8 cellular contexts compared by ENCODE assay signal in genomic region chr17:28841901-28842281, GRCh38. TPM values are rescaled to one million over a fixed set of nuclear protein-coding genes. Genes with fewer than 3 reads are reported as not detected.
A peak's percentile ranks its signal among the peaks of the same experiment; 100 is the strongest.
DNase-seq lines count a peak whose midpoint lies in the region; ATAC-seq and TF ChIP-seq lines count a peak whose summit lies in the region.

No MANE protein-coding gene starts in this region.

- H3K79me2 ChIP-seq in GM23248 (ENCODE audit: insufficient read depth) (peaks cover 63% of the 10 kb centered on the region), OCI-LY3 (ENCODE audit: low read length) (peaks cover 52% of the 10 kb centered on the region), osteoblast (ENCODE audit: insufficient read depth, low read length) (peaks cover 52% of the 10 kb centered on the region)

- H4K20me1 ChIP-seq in GM23248 (ENCODE audit: insufficient read depth) (no peaks in the 10 kb centered on the region), OCI-LY3 (ENCODE audit: insufficient read depth, low read length) (no peaks in the 10 kb centered on the region), osteoblast (ENCODE audit: insufficient read depth, low read length) (peaks cover 8% of the 10 kb centered on the region)

- H3K9me2 ChIP-seq in GM23248 (ENCODE audit: insufficient read depth), result no peaks in the 10 kb centered on the region

- H3K36me3 ChIP-seq in GM23248 (ENCODE audit: low read depth) (no peaks in the 10 kb centered on the region), OCI-LY3 (replicated peaks; ENCODE audit: low read depth, low read length) (peaks cover 2% of the 10 kb centered on the region), osteoblast (ENCODE audit: insufficient read depth, low read length) (no peaks in the 10 kb centered on the region)

- H3K4me2 ChIP-seq in GM23248 (ENCODE audit: unreplicated experiment) (peak overlapping the region; percentile 98), OCI-LY3 (ENCODE audit: low read length) (peak overlapping the region; percentile 84), osteoblast (ENCODE audit: insufficient read depth, low read length) (peak overlapping the region; percentile 96)

- H3K27ac Mint-ChIP-seq in endothelial cell (ENCODE audit: unreplicated experiment), result peak overlapping the region; percentile 95

- no peak for DNase-seq in GM23248
- no peak for DNase-seq in endothelial cell (ENCODE audit: low spot score)
- DNase-seq in osteoblast (ENCODE audit: insufficient read length, low spot score, missing footprints), result peak; percentile 85
- no peak for DNase-seq in stimulated activated CD4-positive, alpha-beta T cell treated with anti-CD3 and anti-CD28 coated beads, Interleukin-4, amount 100 ng/mL, for 4 hours
- no peak for DNase-seq in ureter (ENCODE audit: low spot score)
- DNase-seq in SW 1271 (lab: John Stamatoyannopoulos, UW), result no peak

- TF ChIP-seq CTCF in OCI-LY3 (IDR thresholded peaks at IDR 0.05; ENCODE audit: low read depth, low read length), result no peak
- TF ChIP-seq CTCF in endothelial cell (IDR thresholded peaks at IDR 0.05; ENCODE audit: unreplicated experiment), result no peak
- no peak for TF ChIP-seq CTCF in osteoblast (IDR thresholded peaks at IDR 0.05; ENCODE audit: extremely low read depth, low read depth, low read length)

- H3K4me1 Mint-ChIP-seq in endothelial cell (ENCODE audit: unreplicated experiment), result peaks cover 22% of the 10 kb centered on the region

- peak overlapping the region; percentile 100 for H3K4me3 Mint-ChIP-seq in endothelial cell (ENCODE audit: unreplicated experiment)

- peak overlapping the region; percentile 96 for H3K4me3 ChIP-seq in GM23248
- H3K4me3 ChIP-seq in OCI-LY3 (ENCODE audit: low read length), result peak overlapping the region; percentile 87
- H3K4me3 ChIP-seq in osteoblast (ENCODE audit: insufficient read depth, low read length), result peak overlapping the region; percentile 97

- in situ Hi-C loops in GM23248 (cut with MboI), result no loop called here

- H3K27me3 Mint-ChIP-seq in endothelial cell (ENCODE audit: unreplicated experiment), result peaks cover 7% of the 10 kb centered on the region

- H3K9me3 Mint-ChIP-seq in endothelial cell (ENCODE audit: unreplicated experiment), result no peaks in the 10 kb centered on the region

- H3K4me1 ChIP-seq in GM23248 (ENCODE audit: insufficient read depth) (peaks cover 12% of the 10 kb centered on the region; the same call in 1 of the 2 replicates), OCI-LY3 (ENCODE audit: low read length) (peaks cover 6% of the 10 kb centered on the region), osteoblast (ENCODE audit: insufficient read depth, low read length) (peaks cover 12% of the 10 kb centered on the region)

- 1 to 4% methylated on average over 6 of the region's 6 CpGs for WGBS in GM23248 (ENCODE audit: low coverage in 1 of 2, low lambda C conversion rate in 2 of 2, missing lambda C conversion rate in 2 of 2), 2 experiments

- peaks cover 9% of the 10 kb centered on the region for H3F3A ChIP-seq in GM23248 (ENCODE audit: insufficient read depth)

- ATAC-seq in HG02759 (IDR thresholded peaks at IDR 0.05; ENCODE audit: unreplicated experiment), result no peak

- H3K9ac ChIP-seq in GM23248, result peak overlapping the region; percentile 82
- H3K9ac ChIP-seq in OCI-LY3 (ENCODE audit: low read length), result peak overlapping the region; percentile 79

- H3K36me3 Mint-ChIP-seq in endothelial cell (ENCODE audit: low read depth, unreplicated experiment), result peaks cover 5% of the 10 kb centered on the region

- H3K27ac ChIP-seq in GM23248 (peak overlapping the region; percentile 55), OCI-LY3 (ENCODE audit: low read length) (peak overlapping the region; percentile 38), osteoblast (ENCODE audit: low read depth, low read length) (peak overlapping the region; percentile 55)

- no peaks in the 10 kb centered on the region for H3K9me3 ChIP-seq in GM23248 (ENCODE audit: low read depth)
- H3K9me3 ChIP-seq in OCI-LY3 (ENCODE audit: insufficient read depth, low read length), result no peaks in the 10 kb centered on the region
- no peaks in the 10 kb centered on the region for H3K9me3 ChIP-seq in osteoblast (ENCODE audit: low read depth, low read length)

- H2AFZ ChIP-seq in GM23248 (peak overlapping the region; percentile 99), OCI-LY3 (ENCODE audit: low read depth, low read length) (no peak overlapping the region; the same call in 1 of the 2 replicates), osteoblast (ENCODE audit: low read length) (peak overlapping the region; percentile 96)

- H3K27me3 ChIP-seq in GM23248 (replicated peaks; ENCODE audit: insufficient read depth) (no peaks in the 10 kb centered on the region), OCI-LY3 (ENCODE audit: low read depth, low read length) (no peaks in the 10 kb centered on the region), osteoblast (ENCODE audit: insufficient read depth, low read length) (no peaks in the 10 kb centered on the region)

RNA-seq across cellular contexts. Expression of gene FAM222B, which starts 0.7 kb away (rescaled TPM):
- 7.6 and 12.9 TPM in 2 replicates for total RNA-seq in GM23248 (2014; rRNA removed; shearing (Covaris generic))
- polyA plus RNA-seq in GM23248 (2016; fragmentation: Nextera tagmentation; extraction: Ambion mirVana), result 11.1 and 11.4 TPM in 2 replicates
- 69.9 TPM for total RNA-seq in endothelial cell (ENCODE audit: unreplicated experiment)
- total RNA-seq in osteoblast, result 4.4 and 5.1 TPM in 2 replicates
- 28.8 TPM for total RNA-seq in ureter

RNA-seq across cellular contexts. Expression of gene ERAL1, which starts 12.9 kb away (rescaled TPM):
- total RNA-seq in GM23248 (2014; rRNA removed; shearing (Covaris generic)), result 34.8 and 40.2 TPM in 2 replicates
- 58.1 and 60.0 TPM in 2 replicates for polyA plus RNA-seq in GM23248 (2016; fragmentation: Nextera tagmentation; extraction: Ambion mirVana)
- total RNA-seq in endothelial cell (ENCODE audit: unreplicated experiment) (61.1 TPM), osteoblast (28.9 and 30.4 TPM in 2 replicates), ureter (40.3 TPM)

RNA-seq across cellular contexts. Expression of gene FLOT2, which starts 55.6 kb away (rescaled TPM):
- total RNA-seq in GM23248 (2014; rRNA removed; shearing (Covaris generic)), result 28.6 and 33.2 TPM in 2 replicates
- polyA plus RNA-seq in GM23248 (2016; fragmentation: Nextera tagmentation; extraction: Ambion mirVana), result 55.0 TPM in 2 replicates
- total RNA-seq in endothelial cell (ENCODE audit: unreplicated experiment) (156 TPM), osteoblast (32.1 and 35.1 TPM in 2 replicates), ureter (255 TPM)
